Comparison of ENCODE assay signal across 1 cellular context in genomic region chr4:112272292-112272691, GRCh38.
TF ChIP-seq lines count a peak whose summit lies in the region.

No MANE protein-coding gene starts in this region.

TF ChIP-seq in SK-N-SH, 30 proteins besides CTCF, POLR2A, EP300 and RAD21:
- no peak for TF ChIP-seq MXI1 (IDR thresholded peaks at IDR 0.05; ENCODE audit: low read depth, low read length)
- TF ChIP-seq SMC3 (IDR thresholded peaks at IDR 0.05; ENCODE audit: low read depth, low read length): no peak
- TF ChIP-seq IRF3 (IDR thresholded peaks at IDR 0.05; ENCODE audit: low read depth, low read length): no peak
- no peak for TF ChIP-seq YY1 (IDR thresholded peaks at IDR 0.05; ENCODE audit: low read depth)
TF ChIP-seq in SK-N-SH: peak in this region for 0.
